21 cellular contexts compared by ENCODE assay signal in the genomic region with DNA sequence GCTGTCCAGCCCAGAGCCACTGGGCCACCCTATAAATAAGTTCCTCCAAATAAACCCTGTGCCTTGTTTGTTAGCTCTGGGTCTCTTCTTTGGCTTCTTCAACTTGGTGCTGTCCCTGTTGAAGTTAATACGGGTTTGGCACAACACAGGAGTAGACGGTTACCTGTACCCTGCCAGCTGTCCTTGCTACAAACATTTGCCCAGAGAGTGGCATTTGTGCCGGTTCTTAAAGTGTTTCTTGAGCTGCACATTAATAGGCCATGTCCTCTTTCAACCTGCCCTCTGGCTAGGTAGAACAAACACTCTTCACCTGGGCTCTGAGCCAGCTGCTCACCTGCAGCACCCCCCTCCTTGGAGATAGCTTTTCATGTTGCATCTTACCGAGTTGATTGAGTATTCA.
A peak's percentile ranks its signal among the peaks of the same experiment; 100 is the strongest.
DNase-seq lines count a peak whose midpoint lies in the region; ATAC-seq and TF ChIP-seq lines count a peak whose summit lies in the region.
"Had no signal": no experiment of that assay in that cellular context is flagged by ENCODE, and none has a peak within 500 bp of the region (broad histone marks: within the 10 kb centered on the region; RNA-seq: fewer than 3 reads in every experiment).

No MANE protein-coding gene starts in this region.

- no peak overlapping the region for H3K27ac Mint-ChIP-seq in chondrocyte (ENCODE audit: unreplicated experiment)
- H3K27ac Mint-ChIP-seq: activated CD4-positive, alpha-beta memory T cell treated with anti-CD3 and anti-CD28 coated beads for 36 hours; CD14-positive monocyte; effector memory CD8-positive, alpha-beta T cell; IgD-negative memory B cell; T-helper 17 cell had no signal

- H3K27ac ChIP-seq in lower lobe of right lung (no peak overlapping the region), right lobe of liver (no peak overlapping the region)
- H3K27ac ChIP-seq: neutrophil, SJCRH30, suprapubic skin had no signal

- no peaks in the 10 kb centered on the region for H3K27me3 ChIP-seq in lower lobe of right lung (ENCODE audit: low read depth)
- no peaks in the 10 kb centered on the region for H3K27me3 ChIP-seq in right lobe of liver
- H3K27me3 ChIP-seq: SJCRH30, suprapubic skin had no signal

- H3K4me3 ChIP-seq in lower lobe of right lung (no peak overlapping the region), right lobe of liver (no peak overlapping the region)
- H3K4me3 ChIP-seq: SJCRH30, suprapubic skin had no signal

- WGBS in right lobe of liver (ENCODE audit: insufficient coverage, low coverage, low lambda C conversion rate, missing lambda C conversion rate) = 63% methylated on average over 4 of the region's 4 CpGs

- DNase-seq in COR-L47 (lab: John Stamatoyannopoulos, UW) = peak; percentile 75
- DNase-seq in NCI-H1417 treated with DMSO at 0.1 percent for 48 hours (lab: John Stamatoyannopoulos, UW) = peak; percentile 78
- DNase-seq in NCI-H2196 (lab: John Stamatoyannopoulos, UW; ENCODE audit: unreplicated experiment) = peak; percentile 75
- DNase-seq in lower lobe of right lung = peak; percentile 62
- DNase-seq in activated naive CD4-positive, alpha-beta T cell treated with Interleukin-2 at 50 U/mL for 16 hours = no peak
- DNase-seq in chondrocyte (ENCODE audit: low spot score) = no peak
- DNase-seq in right lobe of liver = no peak
- DNase-seq: ACHN; activated CD4-positive, alpha-beta memory T cell treated with anti-CD3 and anti-CD28 coated beads for 36 hours; activated naive CD4-positive, alpha-beta T cell treated with anti-CD3 and anti-CD28 coated beads, Interleukin-2, amount 50 U/mL, for 16 hours; aorta; effector memory CD8-positive, alpha-beta T cell; MM.1S; retina; SJCRH30; T-helper 17 cell had no signal

- no peak overlapping the region for H3K4me3 Mint-ChIP-seq in chondrocyte (ENCODE audit: unreplicated experiment)
- H3K4me3 Mint-ChIP-seq: activated CD4-positive, alpha-beta memory T cell treated with anti-CD3 and anti-CD28 coated beads for 36 hours; CD14-positive monocyte; effector memory CD8-positive, alpha-beta T cell; IgD-negative memory B cell; T-helper 17 cell had no signal

- peaks cover 44% of the 10 kb centered on the region for H3K4me1 ChIP-seq in lower lobe of right lung
- peaks cover 0 to 9% (median 0%) of the 10 kb centered on the region in 4 donors for H3K4me1 ChIP-seq in right lobe of liver
- H3K4me1 ChIP-seq: SJCRH30 had no signal

- TF ChIP-seq CTCF in lower lobe of right lung (IDR thresholded peaks at IDR 0.05) = no peak
- no peak for TF ChIP-seq CTCF in chondrocyte (IDR thresholded peaks at IDR 0.05)
- TF ChIP-seq CTCF in right lobe of liver (IDR thresholded peaks at IDR 0.05) = no peak

- peaks cover 44% of the 10 kb centered on the region for H3K4me1 Mint-ChIP-seq in chondrocyte (ENCODE audit: low read depth)
- H3K4me1 Mint-ChIP-seq: CD14-positive monocyte, T-helper 17 cell had no signal

- no peaks in the 10 kb centered on the region for H3K9me3 Mint-ChIP-seq in chondrocyte (ENCODE audit: low read depth)
- H3K9me3 Mint-ChIP-seq: activated CD4-positive, alpha-beta memory T cell treated with anti-CD3 and anti-CD28 coated beads for 36 hours; CD14-positive monocyte; effector memory CD8-positive, alpha-beta T cell; IgD-negative memory B cell had no signal

- H3K36me3 ChIP-seq in lower lobe of right lung = no peaks in the 10 kb centered on the region
- H3K36me3 ChIP-seq in right lobe of liver = no peaks in the 10 kb centered on the region
- H3K36me3 ChIP-seq: neutrophil, SJCRH30, suprapubic skin had no signal

- no peaks in the 10 kb centered on the region for H3K36me3 Mint-ChIP-seq in chondrocyte (ENCODE audit: low read depth)
- H3K36me3 Mint-ChIP-seq: activated CD4-positive, alpha-beta memory T cell treated with anti-CD3 and anti-CD28 coated beads for 36 hours; CD14-positive monocyte had no signal

- intact Hi-C loops in lower lobe of right lung (cut with DNase I) = no loop called here
- intact Hi-C loops in right lobe of liver (cut with DNase I) = no loop called here

- no peaks in the 10 kb centered on the region for H3K27me3 Mint-ChIP-seq in chondrocyte (ENCODE audit: low read depth)
- H3K27me3 Mint-ChIP-seq: IgD-negative memory B cell had no signal

- no peaks in the 10 kb centered on the region for H3K9me3 ChIP-seq in lower lobe of right lung
- no peaks in the 10 kb centered on the region for H3K9me3 ChIP-seq in right lobe of liver
- H3K9me3 ChIP-seq: neutrophil, SJCRH30, suprapubic skin had no signal

- ATAC-seq in lower lobe of right lung (peak; percentile 63 to 67), GM18873 (IDR thresholded peaks at IDR 0.05; ENCODE audit: low FRiP score, unreplicated experiment) (no peak), right lobe of liver (no peak)
- ATAC-seq: effector memory CD8-positive, alpha-beta T cell; T-helper 17 cell had no signal

- TF ChIP-seq POLR2A in right lobe of liver (IDR thresholded peaks at IDR 0.05) = no peak

Comparison
In these comparisons a context has a peak if more than half of its experiments do, and no peak if none do; other contexts are left out.
1. DNase-seq: peak in COR-L47 (single experiment), NCI-H1417 treated with DMSO at 0.1 percent for 48 hours (single experiment), NCI-H2196 (single experiment) and lower lobe of right lung (single experiment); none in activated naive CD4-positive, alpha-beta T cell treated with Interleukin-2 at 50 U/mL for 16 hours (single experiment), chondrocyte (single experiment) and right lobe of liver (0 of 3).
2. ATAC-seq: peak in lower lobe of right lung (2 of 2); none in GM18873 (single experiment) and right lobe of liver (0 of 4).